1 cellular context compared by ENCODE assay signal in the genomic region with DNA sequence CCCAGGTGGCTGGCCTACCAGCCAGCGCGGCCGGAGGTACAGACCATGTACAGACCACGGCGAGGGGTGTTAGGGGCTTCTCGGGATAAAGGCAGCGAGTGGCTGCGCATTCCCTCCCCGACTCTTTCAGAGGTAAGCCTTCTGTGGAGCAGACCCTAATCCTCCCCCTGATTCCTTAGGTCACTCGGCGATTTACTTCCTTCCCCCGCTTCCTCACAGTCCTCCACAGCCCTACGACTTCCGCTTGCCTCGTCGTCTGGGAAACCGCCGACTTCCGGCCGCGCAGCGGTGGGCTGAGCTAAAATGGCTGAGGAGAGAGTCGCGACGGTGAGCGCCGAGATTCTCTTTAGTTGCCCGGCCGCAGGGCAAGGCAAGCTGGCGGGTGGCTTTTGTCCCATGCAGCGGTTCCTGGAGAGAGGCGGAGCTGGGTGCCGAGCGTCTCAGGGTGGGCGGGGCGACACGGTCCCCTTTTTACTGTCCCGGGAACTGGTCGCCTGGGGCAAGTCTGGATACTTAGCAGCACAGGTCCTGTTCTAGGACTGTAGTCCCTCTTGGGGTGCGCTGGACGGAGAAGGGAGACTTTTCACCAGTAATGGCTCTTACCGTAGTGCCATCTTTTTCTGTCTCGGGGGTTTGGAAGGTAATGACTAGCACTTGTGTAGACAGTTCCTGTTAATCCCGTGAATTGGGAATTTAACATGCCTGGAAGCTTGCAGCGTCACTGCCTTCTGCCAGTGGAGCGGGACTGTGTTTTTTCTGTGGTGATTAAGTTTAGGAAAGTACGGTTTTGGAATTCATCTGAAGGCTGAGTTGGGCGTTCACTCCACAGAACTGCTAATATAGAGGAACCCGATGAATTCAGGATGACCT.
TF ChIP-seq lines count a peak whose summit lies in the region.

BBS4 (plus strand) TSS at position 283 of the 870 bp plus-strand sequence; CDS start at position 304, 21 bp downstream.
HIGD2B (minus strand) TSS at position 258 of the 870 bp plus-strand sequence. CDS start 9,808 bp downstream, outside the sequence.

TF ChIP-seq in GM12878, 131 proteins besides CTCF, POLR2A, EP300 and RAD21 (continues in another document):
- TF ChIP-seq, protein P1, sequence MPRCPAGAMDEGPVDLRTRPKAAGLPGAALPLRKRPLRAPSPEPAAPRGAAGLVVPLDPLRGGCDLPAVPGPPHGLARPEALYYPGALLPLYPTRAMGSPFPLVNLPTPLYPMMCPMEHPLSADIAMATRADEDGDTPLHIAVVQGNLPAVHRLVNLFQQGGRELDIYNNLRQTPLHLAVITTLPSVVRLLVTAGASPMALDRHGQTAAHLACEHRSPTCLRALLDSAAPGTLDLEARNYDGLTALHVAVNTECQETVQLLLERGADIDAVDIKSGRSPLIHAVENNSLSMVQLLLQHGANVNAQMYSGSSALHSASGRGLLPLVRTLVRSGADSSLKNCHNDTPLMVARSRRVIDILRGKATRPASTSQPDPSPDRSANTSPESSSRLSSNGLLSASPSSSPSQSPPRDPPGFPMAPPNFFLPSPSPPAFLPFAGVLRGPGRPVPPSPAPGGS (IDR thresholded peaks at IDR 0.05; ENCODE audit: borderline replicate concordance, insufficient read depth, low read depth, low read length, poor library complexity, severe bottlenecking), result no peak
- TF ChIP-seq, protein P2, sequence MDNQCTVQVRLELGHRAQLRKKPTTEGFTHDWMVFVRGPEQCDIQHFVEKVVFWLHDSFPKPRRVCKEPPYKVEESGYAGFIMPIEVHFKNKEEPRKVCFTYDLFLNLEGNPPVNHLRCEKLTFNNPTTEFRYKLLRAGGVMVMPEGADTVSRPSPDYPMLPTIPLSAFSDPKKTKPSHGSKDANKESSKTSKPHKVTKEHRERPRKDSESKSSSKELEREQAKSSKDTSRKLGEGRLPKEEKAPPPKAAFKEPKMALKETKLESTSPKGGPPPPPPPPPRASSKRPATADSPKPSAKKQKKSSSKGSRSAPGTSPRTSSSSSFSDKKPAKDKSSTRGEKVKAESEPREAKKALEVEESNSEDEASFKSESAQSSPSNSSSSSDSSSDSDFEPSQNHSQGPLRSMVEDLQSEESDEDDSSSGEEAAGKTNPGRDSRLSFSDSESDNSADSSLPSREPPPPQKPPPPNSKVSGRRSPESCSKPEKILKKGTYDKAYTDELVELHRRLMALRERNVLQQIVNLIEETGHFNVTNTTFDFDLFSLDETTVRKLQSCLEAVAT (IDR thresholded peaks at IDR 0.05), result peak; percentile 67; the same call in 1 of the 2 replicates
- TF ChIP-seq SIN3A (IDR thresholded peaks at IDR 0.05; ENCODE audit: low read depth, low read length) (peak; percentile 87; the same call in 1 of the 2 replicates), SMAD1 (IDR thresholded peaks at IDR 0.05; ENCODE audit: low read depth, partially characterized antibody) (no peak), NR2F1 (conservative IDR thresholded peaks at IDR 0.05) (no peak; the same call in 1 of the 2 replicates), HDGF (IDR thresholded peaks at IDR 0.05) (no peak), SMC3 (IDR thresholded peaks at IDR 0.05; ENCODE audit: borderline replicate concordance, low read length) (no peak), FOS (IDR thresholded peaks at IDR 0.05; ENCODE audit: borderline replicate concordance, extremely low read depth, insufficient read length) (no peak), BHLHE40 (IDR thresholded peaks at IDR 0.05; ENCODE audit: borderline replicate concordance in 1 of 2, low read depth in 2 of 2, low read length in 1 of 2) (peak; percentile 38 to 78; a peak in 3 of 4 replicates), RBBP5 (conservative IDR thresholded peaks at IDR 0.05) (no peak), USF2 (IDR thresholded peaks at IDR 0.05; ENCODE audit: borderline replicate concordance, low read depth, low read length) (no peak), TBL1XR1 (IDR thresholded peaks at IDR 0.05; ENCODE audit: low read depth, low read length) (no peak), IRF3 (IDR thresholded peaks at IDR 0.05) (no peak), RAD51 (IDR thresholded peaks at IDR 0.05) (no peak), ASH2L (IDR thresholded peaks at IDR 0.05; ENCODE audit: borderline replicate concordance, low read depth) (no peak), RB1 (IDR thresholded peaks at IDR 0.05; ENCODE audit: borderline replicate concordance) (peak; percentile 41; the same call in 1 of the 2 replicates), NBN (IDR thresholded peaks at IDR 0.05) (peak; percentile 83; the same call in 1 of the 2 replicates), ZNF207 (IDR thresholded peaks at IDR 0.05; ENCODE audit: borderline replicate concordance) (peak; percentile 29; the same call in 1 of the 2 replicates), NR2C1 (IDR thresholded peaks at IDR 0.05) (peak; percentile 78), ATF7 (IDR thresholded peaks at IDR 0.05; ENCODE audit: low read depth) (peak; percentile 95), SMARCA5 (IDR thresholded peaks at IDR 0.05) (no peak; the same call in 1 of the 2 replicates), GATAD2B (conservative IDR thresholded peaks at IDR 0.05; ENCODE audit: low read depth) (peak; percentile 57; the same call in 1 of the 2 replicates), HSF1 (IDR thresholded peaks at IDR 0.05; ENCODE audit: low read depth, low read length) (no peak), CEBPB (IDR thresholded peaks at IDR 0.05; ENCODE audit: borderline replicate concordance in 1 of 2, low read depth in 2 of 2, low read length in 2 of 2) (no peak), SREBF1 (IDR thresholded peaks at IDR 0.05; ENCODE audit: low read length) (no peak), JUNB (IDR thresholded peaks at IDR 0.05) (no peak), SREBF2 (IDR thresholded peaks at IDR 0.05; ENCODE audit: low read length) (no peak), NRF1 (conservative IDR thresholded peaks at IDR 0.05; ENCODE audit: low read depth, low read length) (0 out of 2 replicates have a peak, but pooled peaks have one; percentile 24), ZNF217 (IDR thresholded peaks at IDR 0.05) (no peak), PKNOX1 (IDR thresholded peaks at IDR 0.05) (no peak), MEF2B (IDR thresholded peaks at IDR 0.05; ENCODE audit: partially characterized antibody, poor library complexity, severe bottlenecking) (no peak), YY1 (IDR thresholded peaks at IDR 0.05; ENCODE audit: low read depth, low read length) (peak; percentile 95), CHD2 (IDR thresholded peaks at IDR 0.05; ENCODE audit: borderline replicate concordance, low read depth, low read length) (peak; percentile 40; the same call in 1 of the 2 replicates), POLR2AphosphoS2 (IDR thresholded peaks at IDR 0.05; ENCODE audit: low read depth, low read length) (peak; percentile 77), EED (IDR thresholded peaks at IDR 0.05; ENCODE audit: low read depth) (no peak; the same call in 1 of the 2 replicates), ZNF622 (IDR thresholded peaks at IDR 0.05) (no peak)
- TF ChIP-seq, protein P3, sequence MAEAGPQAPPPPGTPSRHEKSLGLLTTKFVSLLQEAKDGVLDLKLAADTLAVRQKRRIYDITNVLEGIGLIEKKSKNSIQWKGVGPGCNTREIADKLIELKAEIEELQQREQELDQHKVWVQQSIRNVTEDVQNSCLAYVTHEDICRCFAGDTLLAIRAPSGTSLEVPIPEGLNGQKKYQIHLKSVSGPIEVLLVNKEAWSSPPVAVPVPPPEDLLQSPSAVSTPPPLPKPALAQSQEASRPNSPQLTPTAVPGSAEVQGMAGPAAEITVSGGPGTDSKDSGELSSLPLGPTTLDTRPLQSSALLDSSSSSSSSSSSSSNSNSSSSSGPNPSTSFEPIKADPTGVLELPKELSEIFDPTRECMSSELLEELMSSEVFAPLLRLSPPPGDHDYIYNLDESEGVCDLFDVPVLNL (IDR thresholded peaks at IDR 0.05; ENCODE audit: low read depth, low read length), result no peak
- TF ChIP-seq, protein P4, sequence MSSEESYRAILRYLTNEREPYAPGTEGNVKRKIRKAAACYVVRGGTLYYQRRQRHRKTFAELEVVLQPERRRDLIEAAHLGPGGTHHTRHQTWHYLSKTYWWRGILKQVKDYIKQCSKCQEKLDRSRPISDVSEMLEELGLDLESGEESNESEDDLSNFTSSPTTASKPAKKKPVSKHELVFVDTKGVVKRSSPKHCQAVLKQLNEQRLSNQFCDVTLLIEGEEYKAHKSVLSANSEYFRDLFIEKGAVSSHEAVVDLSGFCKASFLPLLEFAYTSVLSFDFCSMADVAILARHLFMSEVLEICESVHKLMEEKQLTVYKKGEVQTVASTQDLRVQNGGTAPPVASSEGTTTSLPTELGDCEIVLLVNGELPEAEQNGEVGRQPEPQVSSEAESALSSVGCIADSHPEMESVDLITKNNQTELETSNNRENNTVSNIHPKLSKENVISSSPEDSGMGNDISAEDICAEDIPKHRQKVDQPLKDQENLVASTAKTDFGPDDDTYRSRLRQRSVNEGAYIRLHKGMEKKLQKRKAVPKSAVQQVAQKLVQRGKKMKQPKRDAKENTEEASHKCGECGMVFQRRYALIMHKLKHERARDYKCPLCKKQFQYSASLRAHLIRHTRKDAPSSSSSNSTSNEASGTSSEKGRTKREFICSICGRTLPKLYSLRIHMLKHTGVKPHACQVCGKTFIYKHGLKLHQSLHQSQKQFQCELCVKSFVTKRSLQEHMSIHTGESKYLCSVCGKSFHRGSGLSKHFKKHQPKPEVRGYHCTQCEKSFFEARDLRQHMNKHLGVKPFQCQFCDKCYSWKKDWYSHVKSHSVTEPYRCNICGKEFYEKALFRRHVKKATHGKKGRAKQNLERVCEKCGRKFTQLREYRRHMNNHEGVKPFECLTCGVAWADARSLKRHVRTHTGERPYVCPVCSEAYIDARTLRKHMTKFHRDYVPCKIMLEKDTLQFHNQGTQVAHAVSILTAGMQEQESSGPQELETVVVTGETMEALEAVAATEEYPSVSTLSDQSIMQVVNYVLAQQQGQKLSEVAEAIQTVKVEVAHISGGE (CRISPR knock-in tag; IDR thresholded peaks at IDR 0.05), result no peak
- TF ChIP-seq, protein P5, sequence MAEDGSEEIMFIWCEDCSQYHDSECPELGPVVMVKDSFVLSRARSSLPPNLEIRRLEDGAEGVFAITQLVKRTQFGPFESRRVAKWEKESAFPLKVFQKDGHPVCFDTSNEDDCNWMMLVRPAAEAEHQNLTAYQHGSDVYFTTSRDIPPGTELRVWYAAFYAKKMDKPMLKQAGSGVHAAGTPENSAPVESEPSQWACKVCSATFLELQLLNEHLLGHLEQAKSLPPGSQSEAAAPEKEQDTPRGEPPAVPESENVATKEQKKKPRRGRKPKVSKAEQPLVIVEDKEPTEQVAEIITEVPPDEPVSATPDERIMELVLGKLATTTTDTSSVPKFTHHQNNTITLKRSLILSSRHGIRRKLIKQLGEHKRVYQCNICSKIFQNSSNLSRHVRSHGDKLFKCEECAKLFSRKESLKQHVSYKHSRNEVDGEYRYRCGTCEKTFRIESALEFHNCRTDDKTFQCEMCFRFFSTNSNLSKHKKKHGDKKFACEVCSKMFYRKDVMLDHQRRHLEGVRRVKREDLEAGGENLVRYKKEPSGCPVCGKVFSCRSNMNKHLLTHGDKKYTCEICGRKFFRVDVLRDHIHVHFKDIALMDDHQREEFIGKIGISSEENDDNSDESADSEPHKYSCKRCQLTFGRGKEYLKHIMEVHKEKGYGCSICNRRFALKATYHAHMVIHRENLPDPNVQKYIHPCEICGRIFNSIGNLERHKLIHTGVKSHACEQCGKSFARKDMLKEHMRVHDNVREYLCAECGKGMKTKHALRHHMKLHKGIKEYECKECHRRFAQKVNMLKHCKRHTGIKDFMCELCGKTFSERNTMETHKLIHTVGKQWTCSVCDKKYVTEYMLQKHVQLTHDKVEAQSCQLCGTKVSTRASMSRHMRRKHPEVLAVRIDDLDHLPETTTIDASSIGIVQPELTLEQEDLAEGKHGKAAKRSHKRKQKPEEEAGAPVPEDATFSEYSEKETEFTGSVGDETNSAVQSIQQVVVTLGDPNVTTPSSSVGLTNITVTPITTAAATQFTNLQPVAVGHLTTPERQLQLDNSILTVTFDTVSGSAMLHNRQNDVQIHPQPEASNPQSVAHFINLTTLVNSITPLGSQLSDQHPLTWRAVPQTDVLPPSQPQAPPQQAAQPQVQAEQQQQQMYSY (CRISPR knock-in tag; IDR thresholded peaks at IDR 0.05), result no peak
- TF ChIP-seq, protein P6, sequence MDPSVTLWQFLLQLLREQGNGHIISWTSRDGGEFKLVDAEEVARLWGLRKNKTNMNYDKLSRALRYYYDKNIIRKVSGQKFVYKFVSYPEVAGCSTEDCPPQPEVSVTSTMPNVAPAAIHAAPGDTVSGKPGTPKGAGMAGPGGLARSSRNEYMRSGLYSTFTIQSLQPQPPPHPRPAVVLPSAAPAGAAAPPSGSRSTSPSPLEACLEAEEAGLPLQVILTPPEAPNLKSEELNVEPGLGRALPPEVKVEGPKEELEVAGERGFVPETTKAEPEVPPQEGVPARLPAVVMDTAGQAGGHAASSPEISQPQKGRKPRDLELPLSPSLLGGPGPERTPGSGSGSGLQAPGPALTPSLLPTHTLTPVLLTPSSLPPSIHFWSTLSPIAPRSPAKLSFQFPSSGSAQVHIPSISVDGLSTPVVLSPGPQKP (IDR thresholded peaks at IDR 0.05; ENCODE audit: low read depth, low read length), result peak; percentile 70
